In the genomic region with DNA sequence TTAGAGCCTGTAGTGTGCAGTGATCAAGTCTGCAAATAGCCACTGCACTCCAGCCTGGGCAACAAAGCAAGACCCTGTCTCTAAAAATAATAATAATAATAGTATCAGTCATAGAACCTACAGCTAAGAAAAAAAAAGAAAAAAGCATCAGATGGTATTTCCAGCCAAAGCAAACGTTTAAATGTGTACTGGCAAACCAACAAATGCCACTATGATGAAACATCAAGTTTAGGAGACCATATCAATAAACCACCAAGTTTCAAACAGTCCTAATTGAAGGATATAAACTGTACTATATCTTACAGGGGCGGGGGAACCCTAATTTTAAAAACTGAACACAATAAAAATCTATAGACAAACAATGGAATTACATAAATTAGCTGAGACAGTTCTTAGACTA, we compare ENCODE assay signal across 19 cellular contexts. TPM values are rescaled to one million over a fixed set of nuclear protein-coding genes. Genes with fewer than 3 reads are reported as not detected.
DNase-seq lines count a peak whose midpoint lies in the region; ATAC-seq, FAIRE-seq and TF ChIP-seq lines count a peak whose summit lies in the region.
"Had no signal": no experiment of that assay in that cellular context is flagged by ENCODE, and none has a peak within 500 bp of the region (broad histone marks: within the 10 kb centered on the region; RNA-seq: fewer than 3 reads in every experiment).

No MANE protein-coding gene starts in this region.

- ATAC-seq in CD4-positive, CD25-positive, alpha-beta regulatory T cell (ENCODE audit: low read depth in 2 of 2) = no peak
- no peak for ATAC-seq in naive thymus-derived CD4-positive, alpha-beta T cell
- ATAC-seq in GM19395 (IDR thresholded peaks at IDR 0.05; ENCODE audit: unreplicated experiment) = no peak
- ATAC-seq: activated T-cell treated with anti-CD3 and anti-CD28 coated beads, Interleukin-2, amount 50 U/mL, for 72 hours had no signal

- H2AFZ ChIP-seq in astrocyte (ENCODE audit: low read depth, low read length) = no peak overlapping the region

- POLR2A ChIA-PET in naive thymus-derived CD4-positive, alpha-beta T cell (lab: Charles Lee) = interaction anchor here (0.6 kb wide), 1 partner anchor 79 kb away, joined by 3 read pairs; no protein-coding TSS in a partner anchor

- peaks cover 37 to 95% (median 75%) of the 10 kb centered on the region in 4 donors for H3K4me1 Mint-ChIP-seq in CD4-positive, CD25-positive, alpha-beta regulatory T cell
- peaks cover 48% of the 10 kb centered on the region for H3K4me1 Mint-ChIP-seq in astrocyte (ENCODE audit: low read depth, unreplicated experiment)
- H3K4me1 Mint-ChIP-seq in naive thymus-derived CD4-positive, alpha-beta T cell = peaks cover 66 to 96% (median 84%) of the 10 kb centered on the region in 7 donors

- FAIRE-seq in astrocyte (lab: Jason Lieb, UNC) = no peak
- FAIRE-seq: GM18507 had no signal

- H3K27me3 ChIP-seq in CD4-positive, CD25-positive, alpha-beta regulatory T cell (ENCODE audit: control insufficient read depth, insufficient read depth, low read length) = no peaks in the 10 kb centered on the region
- no peaks in the 10 kb centered on the region for H3K27me3 ChIP-seq in astrocyte (ENCODE audit: insufficient read depth, low read length)
- H3K27me3 ChIP-seq in naive thymus-derived CD4-positive, alpha-beta T cell (ENCODE audit: control insufficient read depth in 2 of 2, insufficient read depth in 2 of 2, low read length in 2 of 2) = no peaks in the 10 kb centered on the region

- intact Hi-C loops in naive thymus-derived CD4-positive, alpha-beta T cell (cut with micrococcal nuclease) = loop anchor here in 1 of 2 donors (10.0 kb wide), 1 partner anchor 859 kb away; a partner anchor contains a TSS

- peaks cover 100% of the 10 kb centered on the region for H3K79me2 ChIP-seq in astrocyte (ENCODE audit: insufficient read depth, low read length)

- H3K9me3 Mint-ChIP-seq in CD4-positive, CD25-positive, alpha-beta regulatory T cell = no peaks in the 10 kb centered on the region
- H3K9me3 Mint-ChIP-seq in astrocyte (ENCODE audit: unreplicated experiment) = no peaks in the 10 kb centered on the region
- no peaks in the 10 kb centered on the region for H3K9me3 Mint-ChIP-seq in naive thymus-derived CD4-positive, alpha-beta T cell
- H3K9me3 Mint-ChIP-seq: activated T-cell treated with anti-CD3 and anti-CD28 coated beads, Interleukin-2, amount 50 U/mL, for 72 hours; CD8-positive, alpha-beta memory T cell; neural crest cell had no signal

- no peak for DNase-seq in CD4-positive, CD25-positive, alpha-beta regulatory T cell
- DNase-seq in M059J (ENCODE audit: low read depth) = peak; percentile 19
- peak; percentile 46 for DNase-seq in astrocyte (ENCODE audit: low read depth)
- no peak for DNase-seq in naive thymus-derived CD4-positive, alpha-beta T cell
- DNase-seq in T-helper 2 cell = no peak
- no peak for DNase-seq in HuH-7.5 (ENCODE audit: low spot score)
- no peak for DNase-seq in MV-4-11 (lab: John Stamatoyannopoulos, UW)
- DNase-seq: activated CD4-positive, alpha-beta T cell treated with anti-CD3 and anti-CD28 coated beads, Interleukin-2, amount 50 U/mL, for 48 hours; activated T-cell treated with anti-CD3 and anti-CD28 coated beads, Interleukin-2, amount 50 U/mL, for 72 hours; CD8-positive, alpha-beta memory T cell; glutamatergic neuron; NCI-H1417; NCI-H524 treated with DMSO at 0.1 percent for 48 hours; stimulated activated CD8-positive, alpha-beta memory T cell treated with anti-CD3 and anti-CD28 coated beads, Interleukin-4, amount 100 ng/mL, for 48 hours; substantia nigra had no signal

- no peaks in the 10 kb centered on the region for H3K27me3 Mint-ChIP-seq in CD4-positive, CD25-positive, alpha-beta regulatory T cell
- no peaks in the 10 kb centered on the region for H3K27me3 Mint-ChIP-seq in astrocyte (ENCODE audit: low read depth, unreplicated experiment)
- no peaks in the 10 kb centered on the region for H3K27me3 Mint-ChIP-seq in naive thymus-derived CD4-positive, alpha-beta T cell

- peak overlapping the region in 3 of 4 donors; percentile 17 to 79 (median 44) for H3K4me3 Mint-ChIP-seq in CD4-positive, CD25-positive, alpha-beta regulatory T cell
- no peak overlapping the region for H3K4me3 Mint-ChIP-seq in astrocyte (ENCODE audit: unreplicated experiment)
- peak overlapping the region in 6 of 10 donors; percentile 21 to 44 (median 35) for H3K4me3 Mint-ChIP-seq in naive thymus-derived CD4-positive, alpha-beta T cell
- H3K4me3 Mint-ChIP-seq: neural crest cell had no signal

- peaks cover 70% of the 10 kb centered on the region for H3K4me1 ChIP-seq in CD4-positive, CD25-positive, alpha-beta regulatory T cell (ENCODE audit: control insufficient read depth, insufficient read depth, low read length, poor library complexity, severe bottlenecking)
- peaks cover 14% of the 10 kb centered on the region for H3K4me1 ChIP-seq in astrocyte (ENCODE audit: insufficient read depth, low read length)
- H3K4me1 ChIP-seq in naive thymus-derived CD4-positive, alpha-beta T cell (ENCODE audit: control insufficient read depth in 2 of 2, insufficient read depth in 2 of 2, low read length in 2 of 2) = peaks cover 32 to 38% of the 10 kb centered on the region in 2 donors

- peak overlapping the region in 2 of 3 donors; percentile 49 to 52 for H3K27ac Mint-ChIP-seq in CD4-positive, CD25-positive, alpha-beta regulatory T cell
- H3K27ac Mint-ChIP-seq in astrocyte (ENCODE audit: unreplicated experiment) = peak overlapping the region; percentile 4
- peak overlapping the region in 4 of 9 donors; percentile 33 to 48 (median 36) for H3K27ac Mint-ChIP-seq in naive thymus-derived CD4-positive, alpha-beta T cell
- H3K27ac Mint-ChIP-seq: activated T-cell treated with anti-CD3 and anti-CD28 coated beads, Interleukin-2, amount 50 U/mL, for 72 hours had no signal

- no peak overlapping the region for H3K27ac ChIP-seq in CD4-positive, CD25-positive, alpha-beta regulatory T cell (ENCODE audit: insufficient read depth, low read length, poor library complexity, severe bottlenecking)
- H3K27ac ChIP-seq in astrocyte (ENCODE audit: low read depth, low read length) = no peak overlapping the region
- H3K27ac ChIP-seq in naive thymus-derived CD4-positive, alpha-beta T cell (ENCODE audit: low read depth, low read length) = no peak overlapping the region
- H3K27ac ChIP-seq: RWPE1 had no signal

- no peaks in the 10 kb centered on the region for H3K36me3 ChIP-seq in CD4-positive, CD25-positive, alpha-beta regulatory T cell (ENCODE audit: control insufficient read depth, insufficient read depth, low read length)
- no peaks in the 10 kb centered on the region for H3K36me3 ChIP-seq in astrocyte (ENCODE audit: insufficient read depth, low read length)
- H3K36me3 ChIP-seq in naive thymus-derived CD4-positive, alpha-beta T cell (ENCODE audit: control insufficient read depth in 2 of 3, insufficient read depth in 3 of 3, low read length in 3 of 3) = no peaks in the 10 kb centered on the region

- TF ChIP-seq CTCF in astrocyte (IDR thresholded peaks at IDR 0.05; ENCODE audit: insufficient read depth, low read depth, low read length) = no peak

- H3K4me2 ChIP-seq in astrocyte (ENCODE audit: low read length) = no peak overlapping the region

- no peaks in the 10 kb centered on the region for H3K9me3 ChIP-seq in CD4-positive, CD25-positive, alpha-beta regulatory T cell (ENCODE audit: control insufficient read depth in 2 of 2, low read length in 2 of 2)
- no peaks in the 10 kb centered on the region for H3K9me3 ChIP-seq in astrocyte (ENCODE audit: insufficient read depth, low read depth, low read length)
- no peaks in the 10 kb centered on the region for H3K9me3 ChIP-seq in naive thymus-derived CD4-positive, alpha-beta T cell (ENCODE audit: control insufficient read depth in 2 of 3, low read length in 3 of 3)

- peaks cover 99% of the 10 kb centered on the region for H4K20me1 ChIP-seq in astrocyte (ENCODE audit: insufficient read depth, low read length)

- H3K9ac ChIP-seq in astrocyte (ENCODE audit: low read length) = no peak overlapping the region

- CTCF ChIA-PET in naive thymus-derived CD4-positive, alpha-beta T cell (lab: Charles Lee) = interaction anchor here (0.5 kb wide), 1 partner anchor 36 kb away, joined by 9 read pairs; no protein-coding TSS in a partner anchor

- H3K4me3 ChIP-seq in CD4-positive, CD25-positive, alpha-beta regulatory T cell (ENCODE audit: low read depth, low read length) = no peak overlapping the region
- H3K4me3 ChIP-seq in astrocyte (ENCODE audit: insufficient read depth, low read depth, low read length) = no peak overlapping the region
- no peak overlapping the region for H3K4me3 ChIP-seq in naive thymus-derived CD4-positive, alpha-beta T cell (ENCODE audit: low read length)

- no peaks in the 10 kb centered on the region for H3K36me3 Mint-ChIP-seq in CD4-positive, CD25-positive, alpha-beta regulatory T cell
- H3K36me3 Mint-ChIP-seq in astrocyte (ENCODE audit: low read depth, unreplicated experiment) = peaks cover 4% of the 10 kb centered on the region
- H3K36me3 Mint-ChIP-seq in naive thymus-derived CD4-positive, alpha-beta T cell = peaks cover 0 to 9% (median 3%) of the 10 kb centered on the region in 5 donors

RNA-seq across cellular contexts. Expression of a gene that starts 6.4 kb away (rescaled TPM):
- 92.9 TPM for total RNA-seq in CD4-positive, CD25-positive, alpha-beta regulatory T cell
- 10 to 100 TPM in 3 of 4 donors, 1 to 10 TPM in 1; 9.3 to 12.6 (median 11.2) TPM for polyA plus RNA-seq in CD4-positive, CD25-positive, alpha-beta regulatory T cell
- 23.9 and 25.9 TPM in 2 replicates for total RNA-seq in M059J (2014; rRNA removed; shearing (Covaris generic))
- 65.5 and 79.3 TPM in 2 replicates for total RNA-seq in astrocyte
- 100 to 1,000 TPM in 2 of 5 experiments, 10 to 100 TPM in 3; 61.4 to 116 (median 86.0) TPM for total RNA-seq in naive thymus-derived CD4-positive, alpha-beta T cell
- polyA plus RNA-seq in naive thymus-derived CD4-positive, alpha-beta T cell = 10 to 100 TPM in 1 of 2 donors, 1 to 10 TPM in 1; 9.9 to 12.3 TPM

Comparison
In these comparisons a context has a peak if more than half of its experiments do, and no peak if none do; other contexts are left out.
1. DNase-seq: peak in M059J (single experiment) and astrocyte (single experiment); none in CD4-positive, CD25-positive, alpha-beta regulatory T cell (0 of 3), naive thymus-derived CD4-positive, alpha-beta T cell (0 of 9), T-helper 2 cell (0 of 5), HuH-7.5 (single experiment) and MV-4-11 (single experiment).